ENCODE assay signal across 10 cellular contexts in genomic region chr12:95173392-95174251, GRCh38. TPM values are rescaled to one million over a fixed set of nuclear protein-coding genes. Genes with fewer than 3 reads are reported as not detected.
DNase-seq lines count a peak whose midpoint lies in the region; ATAC-seq, FAIRE-seq and TF ChIP-seq lines count a peak whose summit lies in the region.
"Had no signal": no experiment of that assay in that cellular context is flagged by ENCODE, and none has a peak within 500 bp of the region (broad histone marks: within the 10 kb centered on the region; RNA-seq: fewer than 3 reads in every experiment).

No MANE protein-coding gene starts in this region.

- no peaks in the 10 kb centered on the region for H3F3A ChIP-seq in GM23338 (replicated peaks; ENCODE audit: low read depth)

- no peaks in the 10 kb centered on the region for H3K9me2 ChIP-seq in GM23338 (ENCODE audit: insufficient read depth)

- no peaks in the 10 kb centered on the region for H3K9me3 Mint-ChIP-seq in GM23338
- no peaks in the 10 kb centered on the region for H3K9me3 Mint-ChIP-seq in astrocyte (ENCODE audit: unreplicated experiment)
- no peaks in the 10 kb centered on the region for H3K9me3 Mint-ChIP-seq in stimulated activated memory B cell treated with anti-CD40 and anti-IgM and Interleukin-4, amounts not matched to agents 10 μg/mL and 1 μg/mL and 100 μg/mL, for 72 hours
- H3K9me3 Mint-ChIP-seq: naive thymus-derived CD8-positive, alpha-beta T cell had no signal

- ATAC-seq in GM23338 (no peak; the same call in 1 of the 3 replicates), GM18517 (IDR thresholded peaks at IDR 0.05; ENCODE audit: unreplicated experiment) (no peak), HG02759 (IDR thresholded peaks at IDR 0.05; ENCODE audit: unreplicated experiment) (no peak), HG02798 (IDR thresholded peaks at IDR 0.05; ENCODE audit: poor library complexity, unreplicated experiment) (no peak)
- ATAC-seq in stimulated activated memory B cell treated with anti-CD40 and anti-IgM and Interleukin-4, amounts not matched to agents 10 μg/mL and 1 μg/mL and 100 μg/mL, for 72 hours, result no peak
- ATAC-seq: naive thymus-derived CD8-positive, alpha-beta T cell had no signal

- TF ChIP-seq CTCF in GM23338 (conservative IDR thresholded peaks at IDR 0.05; ENCODE audit: low read depth in 2 of 2), result no peak
- TF ChIP-seq CTCF in astrocyte (IDR thresholded peaks at IDR 0.05; ENCODE audit: insufficient read depth, low read depth, low read length), result no peak
- TF ChIP-seq CTCF in left ventricle myocardium inferior (IDR thresholded peaks at IDR 0.05; ENCODE audit: borderline replicate concordance), result no peak

- H3K4me2 ChIP-seq in GM23338, result no peak overlapping the region
- H3K4me2 ChIP-seq in astrocyte (ENCODE audit: low read length), result peak overlapping the region; percentile 28

- intact Hi-C loops in left ventricle myocardium inferior (cut with micrococcal nuclease), result no loop called here

- H4K20me1 ChIP-seq in GM23338 (replicated peaks; ENCODE audit: insufficient read depth) (no peaks in the 10 kb centered on the region), astrocyte (ENCODE audit: insufficient read depth, low read length) (no peaks in the 10 kb centered on the region)

- H3K4me1 ChIP-seq in GM23338 (ENCODE audit: insufficient read depth), result 0 out of 2 replicates have a peak, but pooled peaks cover 10% of the 10 kb centered on the region
- peaks cover 26% of the 10 kb centered on the region for H3K4me1 ChIP-seq in astrocyte (ENCODE audit: insufficient read depth, low read length)
- peaks cover 33% of the 10 kb centered on the region for H3K4me1 ChIP-seq in left ventricle myocardium inferior

- H2AFZ ChIP-seq in GM23338 (no peak overlapping the region), astrocyte (ENCODE audit: low read depth, low read length) (no peak overlapping the region)

- no peak overlapping the region for H3K9ac ChIP-seq in astrocyte (ENCODE audit: low read length)

- H3K27me3 ChIP-seq in GM23338 (ENCODE audit: insufficient read depth) (no peaks in the 10 kb centered on the region), astrocyte (ENCODE audit: insufficient read depth, low read length) (no peaks in the 10 kb centered on the region), left ventricle myocardium inferior (ENCODE audit: low read depth) (no peaks in the 10 kb centered on the region)

- no peak for FAIRE-seq in astrocyte (lab: Jason Lieb, UNC)

- H3K4me3 Mint-ChIP-seq in GM23338 (no peak overlapping the region), astrocyte (ENCODE audit: unreplicated experiment) (no peak overlapping the region)
- H3K4me3 Mint-ChIP-seq in stimulated activated memory B cell treated with anti-CD40 and anti-IgM and Interleukin-4, amounts not matched to agents 10 μg/mL and 1 μg/mL and 100 μg/mL, for 72 hours, result no peak overlapping the region
- H3K4me3 Mint-ChIP-seq: naive thymus-derived CD8-positive, alpha-beta T cell had no signal

- peaks cover 38% of the 10 kb centered on the region for H3K79me2 ChIP-seq in GM23338 (replicated peaks; ENCODE audit: insufficient read depth)
- H3K79me2 ChIP-seq in astrocyte (ENCODE audit: insufficient read depth, low read length), result peaks cover 3% of the 10 kb centered on the region

- H3K4me1 Mint-ChIP-seq in GM23338, result peaks cover 14% of the 10 kb centered on the region
- H3K4me1 Mint-ChIP-seq in astrocyte (ENCODE audit: low read depth, unreplicated experiment), result peaks cover 42% of the 10 kb centered on the region
- peaks cover 7% of the 10 kb centered on the region for H3K4me1 Mint-ChIP-seq in stimulated activated memory B cell treated with anti-CD40 and anti-IgM and Interleukin-4, amounts not matched to agents 10 μg/mL and 1 μg/mL and 100 μg/mL, for 72 hours
- H3K4me1 Mint-ChIP-seq: naive thymus-derived CD8-positive, alpha-beta T cell had no signal

- no peaks in the 10 kb centered on the region for H3K9me3 ChIP-seq in astrocyte (ENCODE audit: insufficient read depth, low read depth, low read length)
- no peaks in the 10 kb centered on the region for H3K9me3 ChIP-seq in left ventricle myocardium inferior (replicated peaks)

- H3K36me3 ChIP-seq in GM23338 (ENCODE audit: insufficient read depth) (0 out of 2 replicates have a peak, but pooled peaks cover 3% of the 10 kb centered on the region), astrocyte (ENCODE audit: insufficient read depth, low read length) (no peaks in the 10 kb centered on the region), left ventricle myocardium inferior (peaks cover 8% of the 10 kb centered on the region)

- H3K27ac ChIP-seq in GM23338 (ENCODE audit: low read depth) (no peak overlapping the region; the same call in 1 of the 2 replicates), astrocyte (ENCODE audit: low read depth, low read length) (peak overlapping the region; percentile 13), left ventricle myocardium inferior (replicated peaks) (peak overlapping the region; percentile 65)

- H3K4me3 ChIP-seq in GM23338 (no peak overlapping the region), astrocyte (ENCODE audit: insufficient read depth, low read depth, low read length) (no peak overlapping the region), left ventricle myocardium inferior (peak overlapping the region; percentile 2), skeletal muscle cell (ENCODE audit: low read depth, low read length) (no peak overlapping the region)

- H3K27me3 Mint-ChIP-seq in GM23338 (ENCODE audit: insufficient read depth, low read depth, poor library complexity) (peaks cover 4% of the 10 kb centered on the region), astrocyte (ENCODE audit: low read depth, unreplicated experiment) (no peaks in the 10 kb centered on the region)
- H3K27me3 Mint-ChIP-seq in stimulated activated memory B cell treated with anti-CD40 and anti-IgM and Interleukin-4, amounts not matched to agents 10 μg/mL and 1 μg/mL and 100 μg/mL, for 72 hours, result no peaks in the 10 kb centered on the region

- no peak for DNase-seq in GM23338 (ENCODE audit: low spot score)
- DNase-seq in astrocyte (ENCODE audit: low read depth), result peak; percentile 95
- peak; percentile 65 for DNase-seq in left ventricle myocardium inferior
- DNase-seq in skeletal muscle cell (ENCODE audit: low read depth), result peak; percentile 76
- DNase-seq: naive thymus-derived CD8-positive, alpha-beta T cell; RPMI8226 had no signal

- H3K36me3 Mint-ChIP-seq in GM23338 (ENCODE audit: low read depth) (peaks cover 24% of the 10 kb centered on the region), astrocyte (ENCODE audit: low read depth, unreplicated experiment) (peaks cover 7% of the 10 kb centered on the region)
- H3K36me3 Mint-ChIP-seq in stimulated activated memory B cell treated with anti-CD40 and anti-IgM and Interleukin-4, amounts not matched to agents 10 μg/mL and 1 μg/mL and 100 μg/mL, for 72 hours, result peaks cover 5% of the 10 kb centered on the region
- H3K36me3 Mint-ChIP-seq: naive thymus-derived CD8-positive, alpha-beta T cell had no signal

- peak overlapping the region; percentile 47 for H3K27ac Mint-ChIP-seq in GM23338
- H3K27ac Mint-ChIP-seq in astrocyte (ENCODE audit: unreplicated experiment), result peak overlapping the region; percentile 22
- H3K27ac Mint-ChIP-seq in stimulated activated memory B cell treated with anti-CD40 and anti-IgM and Interleukin-4, amounts not matched to agents 10 μg/mL and 1 μg/mL and 100 μg/mL, for 72 hours, result no peak overlapping the region
- H3K27ac Mint-ChIP-seq: naive thymus-derived CD8-positive, alpha-beta T cell had no signal

TF ChIP-seq in GM23338, 12 proteins besides CTCF, POLR2A, EP300 and RAD21 (continues in another document):
- TF ChIP-seq STAT1 (IDR thresholded peaks at IDR 0.05; ENCODE audit: unreplicated experiment) (no peak), ETS1 (IDR thresholded peaks at IDR 0.05) (no peak), NANOG (IDR thresholded peaks at IDR 0.05; ENCODE audit: borderline replicate concordance) (no peak), CREB1 (CRISPR knock-in tag; IDR thresholded peaks at IDR 0.05; ENCODE audit: low read depth) (no peak), ZNF114 (CRISPR knock-in tag; IDR thresholded peaks at IDR 0.05) (no peak)

RNA-seq across cellular contexts. Expression of gene FGD6, which starts 43.6 kb away (rescaled TPM):
- total RNA-seq in GM23338 (2014; rRNA removed; shearing (Covaris generic)), result 24.0 and 32.4 TPM in 2 replicates
- 11.9 and 12.9 TPM in 2 replicates for polyA plus RNA-seq in GM23338 (2016; fragmentation: Nextera tagmentation; extraction: Ambion mirVana)
- total RNA-seq in astrocyte (25.3 and 26.5 TPM in 2 replicates), left ventricle myocardium inferior (26.3 TPM)

RNA-seq across cellular contexts. Expression of gene VEZT, which starts 44.0 kb away (rescaled TPM):
- 51.5 and 51.9 TPM in 2 replicates for total RNA-seq in GM23338 (2014; rRNA removed; shearing (Covaris generic))
- polyA plus RNA-seq in GM23338 (2016; fragmentation: Nextera tagmentation; extraction: Ambion mirVana), result 28.2 and 34.2 TPM in 2 replicates
- total RNA-seq in astrocyte (106 and 107 TPM in 2 replicates), left ventricle myocardium inferior (66.1 TPM)
